ENCODE assay signal across 8 cellular contexts in genomic region chr20:30290361-30291063, GRCh38.
DNase-seq lines count a peak whose midpoint lies in the region; ATAC-seq and TF ChIP-seq lines count a peak whose summit lies in the region.
"Not testable (repeated sequence)": the region's sequence is repeated elsewhere in the genome, so short reads cannot be mapped to it uniquely, and the experiment has no call there.

No MANE protein-coding gene starts in this region.

- H3K4me1 Mint-ChIP-seq in activated T-helper 2 cell treated with anti-CD3 and anti-CD28 coated beads, Interferon-gamma antibody, Interleukin-2, Interleukin-4, amounts not matched to agents 10 μg/mL and 5 μg/mL and 100 μg/mL, durations not matched to agents 14 hours and 24 hours and 36 hours (ENCODE audit: low read depth): peaks cover 25% of the 10 kb centered on the region

- DNase-seq in 8988T (peak; percentile 38), IMR-90 (peak; percentile 7), right lobe of liver (peak in 1 of 3 donors; percentile 43), smooth muscle cell of the brain vasculature (ENCODE audit: low read depth, low spot score) (peak; percentile 7)
- DNase-seq in RWPE2 (ENCODE audit: low spot score); epithelial cell of proximal tubule (ENCODE audit: low read depth): not testable (repeated sequence)
- peak; percentile 20 for DNase-seq in activated T-helper 2 cell treated with anti-CD3 and anti-CD28 coated beads, Interferon-gamma antibody, Interleukin-2, Interleukin-4, amounts not matched to agents 10 μg/mL and 5 μg/mL and 100 μg/mL, durations not matched to agents 14 hours and 24 hours and 36 hours (ENCODE audit: low spot score)

- peak overlapping the region; percentile 72 for H3K27ac Mint-ChIP-seq in activated T-helper 2 cell treated with anti-CD3 and anti-CD28 coated beads, Interferon-gamma antibody, Interleukin-2, Interleukin-4, amounts not matched to agents 10 μg/mL and 5 μg/mL and 100 μg/mL, durations not matched to agents 14 hours and 24 hours and 36 hours

- H3K27me3 ChIP-seq in IMR-90 (ENCODE audit: control insufficient read depth, insufficient read depth, low read length); RWPE2 (ENCODE audit: insufficient read depth, poor library complexity, severe bottlenecking); right lobe of liver: not testable (repeated sequence)

- H3K9me3 ChIP-seq in IMR-90 (ENCODE audit: control insufficient read depth, insufficient read depth, low read length); RWPE2 (ENCODE audit: severe bottlenecking); right lobe of liver: not testable (repeated sequence)

- TF ChIP-seq POLR2A in IMR-90 (IDR thresholded peaks at IDR 0.05; ENCODE audit: low read depth, low read length); right lobe of liver (IDR thresholded peaks at IDR 0.05): not testable (repeated sequence)

- intact Hi-C loops in IMR-90 (cut with micrococcal nuclease); activated T-helper 2 cell treated with anti-CD3 and anti-CD28 coated beads, Interferon-gamma antibody, Interleukin-2, Interleukin-4, amounts not matched to agents 10 μg/mL and 5 μg/mL and 100 μg/mL, durations not matched to agents 14 hours and 24 hours and 36 hours (cut with micrococcal nuclease); right lobe of liver (cut with DNase I): not testable (repeated sequence)

- not testable (repeated sequence) for H4K5ac ChIP-seq in IMR-90 (ENCODE audit: low read depth, low read length)

- BruUV-seq in IMR-90 (replicated peaks; lab: Mats Ljungman, UMichigan): not testable (repeated sequence)

- not testable (repeated sequence) for H3K27me3 Mint-ChIP-seq in activated T-helper 2 cell treated with anti-CD3 and anti-CD28 coated beads, Interferon-gamma antibody, Interleukin-2, Interleukin-4, amounts not matched to agents 10 μg/mL and 5 μg/mL and 100 μg/mL, durations not matched to agents 14 hours and 24 hours and 36 hours (ENCODE audit: low read depth)

- WGBS in IMR-90 (ENCODE audit: extremely low coverage in 2 of 2, insufficient read length in 1 of 2), 2 experiments: no CpG with 5 or more reads among the region's 27 CpGs
- WGBS in right lobe of liver (ENCODE audit: insufficient coverage, low coverage, low lambda C conversion rate, missing lambda C conversion rate): 55% methylated on average over 7 of the region's 27 CpGs

- not testable (repeated sequence) for TF ChIP-seq RAD21 in IMR-90 (IDR thresholded peaks at IDR 0.05; ENCODE audit: low read length)

- not testable (repeated sequence) for H3K36me3 ChIP-seq in IMR-90 (ENCODE audit: control insufficient read depth, insufficient read depth, low read length); RWPE2 (ENCODE audit: low read depth); right lobe of liver

- H3K27ac ChIP-seq in IMR-90 (ENCODE audit: insufficient read depth, low read length); RWPE2 (ENCODE audit: poor library complexity, severe bottlenecking); right lobe of liver: not testable (repeated sequence)

- H3K9ac ChIP-seq in IMR-90 (ENCODE audit: low read depth, low read length): not testable (repeated sequence)

- H4K20me1 ChIP-seq in IMR-90 (ENCODE audit: insufficient read depth, low read length): not testable (repeated sequence)

- POLR2A ChIA-PET in IMR-90 (lab: Charles Lee; ENCODE audit: unreplicated experiment): not testable (repeated sequence)

- not testable (repeated sequence) for H2AK9ac ChIP-seq in IMR-90 (replicated peaks; ENCODE audit: low read depth, low read length, poor library complexity)

- not testable (repeated sequence) for H3K18ac ChIP-seq in IMR-90 (ENCODE audit: low read depth, low read length)

- H3K4me3 ChIP-seq in IMR-90 (ENCODE audit: insufficient read depth, low read depth, low read length); RWPE2 (ENCODE audit: severe bottlenecking); right lobe of liver: not testable (repeated sequence)
- peak overlapping the region; percentile 54 for H3K4me3 ChIP-seq in epithelial cell of proximal tubule (ENCODE audit: low read depth, low read length)

- not testable (repeated sequence) for H3K9me1 ChIP-seq in IMR-90 (ENCODE audit: insufficient read depth, low read length)

- not testable (repeated sequence) for H3K4ac ChIP-seq in IMR-90 (ENCODE audit: low read depth, low read length)

- not testable (repeated sequence) for H2BK120ac ChIP-seq in IMR-90 (ENCODE audit: low read depth, low read length)

- H2BK20ac ChIP-seq in IMR-90 (ENCODE audit: low read depth, low read length): not testable (repeated sequence)

- not testable (repeated sequence) for H2AFZ ChIP-seq in IMR-90 (replicated peaks; ENCODE audit: low read length, poor library complexity)

- not testable (repeated sequence) for H2AK5ac ChIP-seq in IMR-90 (ENCODE audit: low read depth, low read length)

- not testable (repeated sequence) for H3K23ac ChIP-seq in IMR-90 (ENCODE audit: low read depth, low read length)

- CTCF ChIA-PET in IMR-90 (lab: Yijun Ruan, JAX): not testable (repeated sequence)

- H2BK5ac ChIP-seq in IMR-90 (ENCODE audit: low read depth, low read length, poor library complexity, severe bottlenecking): not testable (repeated sequence)

- dilution Hi-C loops in IMR-90 (cut with HindIII; ENCODE audit: low sequenced_read_pairs, unreplicated experiment): not testable (repeated sequence)

- not testable (repeated sequence) for H3K56ac ChIP-seq in IMR-90 (ENCODE audit: extremely low read depth, insufficient read depth, low read length)

- in situ Hi-C loops in IMR-90 (cut with MboI; ENCODE audit: low sequenced_read_pairs): not testable (repeated sequence)

- not testable (repeated sequence) for H3K14ac ChIP-seq in IMR-90 (replicated peaks; ENCODE audit: low read depth, low read length)

- H3K4me1 ChIP-seq in IMR-90 (ENCODE audit: control insufficient read depth, insufficient read depth, low read length); RWPE2 (ENCODE audit: insufficient read depth, poor library complexity, severe bottlenecking); right lobe of liver: not testable (repeated sequence)

- not testable (repeated sequence) for H3K36me3 Mint-ChIP-seq in activated T-helper 2 cell treated with anti-CD3 and anti-CD28 coated beads, Interferon-gamma antibody, Interleukin-2, Interleukin-4, amounts not matched to agents 10 μg/mL and 5 μg/mL and 100 μg/mL, durations not matched to agents 14 hours and 24 hours and 36 hours (ENCODE audit: low read depth)

- ATAC-seq in GM18868 (IDR thresholded peaks at IDR 0.05; ENCODE audit: unreplicated experiment): peak; percentile 56
- ATAC-seq in IMR-90 (ENCODE audit: low read depth): peak; percentile 44
- ATAC-seq in RWPE2 (ENCODE audit: low read depth): peak; percentile 44; the same call in 2 of the 3 replicates
- ATAC-seq in right lobe of liver: peak in 3 of 4 donors; percentile 42 to 54 (median 49)

- H2BK15ac ChIP-seq in IMR-90 (ENCODE audit: low read depth, low read length): not testable (repeated sequence)

- H4K8ac ChIP-seq in IMR-90 (ENCODE audit: low read depth in 2 of 2, low read length in 2 of 2): not testable (repeated sequence)

- H3K9me3 Mint-ChIP-seq in activated T-helper 2 cell treated with anti-CD3 and anti-CD28 coated beads, Interferon-gamma antibody, Interleukin-2, Interleukin-4, amounts not matched to agents 10 μg/mL and 5 μg/mL and 100 μg/mL, durations not matched to agents 14 hours and 24 hours and 36 hours: not testable (repeated sequence)

- H3K79me1 ChIP-seq in IMR-90 (ENCODE audit: low read depth in 1 of 2, low read length in 2 of 2): not testable (repeated sequence)

- H3K4me2 ChIP-seq in IMR-90 (ENCODE audit: low read depth, low read length): not testable (repeated sequence)

- H4K91ac ChIP-seq in IMR-90 (ENCODE audit: insufficient read depth, low read depth, low read length): not testable (repeated sequence)

- H3K4me3 Mint-ChIP-seq in activated T-helper 2 cell treated with anti-CD3 and anti-CD28 coated beads, Interferon-gamma antibody, Interleukin-2, Interleukin-4, amounts not matched to agents 10 μg/mL and 5 μg/mL and 100 μg/mL, durations not matched to agents 14 hours and 24 hours and 36 hours (ENCODE audit: low read depth): peak overlapping the region; percentile 79

- TF ChIP-seq CTCF in IMR-90 (conservative IDR thresholded peaks at IDR 0.05; ENCODE audit: low read depth, low read length) (0 out of 2 replicates have a peak, but pooled peaks have one; percentile 2), RWPE2 (IDR thresholded peaks at IDR 0.05; ENCODE audit: poor library complexity, severe bottlenecking) (peak; percentile 15)
- TF ChIP-seq CTCF in epithelial cell of proximal tubule (conservative IDR thresholded peaks at IDR 0.05; ENCODE audit: low read depth, low read length); right lobe of liver (IDR thresholded peaks at IDR 0.05): not testable (repeated sequence)
